8 cellular contexts compared by ENCODE assay signal in genomic region chr12:53049582-53050318, GRCh38. TPM values are rescaled to one million over a fixed set of nuclear protein-coding genes. Genes with fewer than 3 reads are reported as not detected.
A peak's percentile ranks its signal among the peaks of the same experiment; 100 is the strongest.
DNase-seq lines count a peak whose midpoint lies in the region; ATAC-seq, FAIRE-seq and TF ChIP-seq lines count a peak whose summit lies in the region.

TSS of gene TNS2 (plus strand) at chr12:53050065. CDS start at chr12:53050186, 121 bp downstream.

- DNase-seq in GM12891 (ENCODE audit: insufficient read length, low spot score) (peak; percentile 6), RWPE1 (ENCODE audit: low spot score) (peak; percentile 66), epithelial cell of prostate (ENCODE audit: low read depth, low spot score) (no peak), mucosa of gallbladder (ENCODE audit: low spot score) (peak; percentile 53), uterus (peak; percentile 81 to 87)
- DNase-seq in stimulated activated CD4-positive, alpha-beta T cell treated with anti-CD3 and anti-CD28 coated beads, Interleukin-1b, Interleukin-23, amount 100 ng/mL, for 48 hours = no peak

- H3K27ac ChIP-seq in RWPE1 = peak within 1 kb of the TSS; percentile 99
- H3K27ac ChIP-seq in epithelial cell of prostate = peak within 1 kb of the TSS; percentile 88
- peak within 1 kb of the TSS; percentile 99 for H3K27ac ChIP-seq in uterus

- H3K4me1 ChIP-seq in uterus = peaks cover 0 to 23% of the 10 kb centered on the region in 2 donors

- H3K36me3 ChIP-seq in uterus = no peaks in the 10 kb centered on the region

- no peak for TF ChIP-seq CTCF in RWPE1 (conservative IDR thresholded peaks at IDR 0.05; ENCODE audit: low read depth)
- peak in 1 of 4 experiments; percentile 8 for TF ChIP-seq CTCF in uterus (IDR thresholded peaks at IDR 0.05)

- no peaks in the 10 kb centered on the region for H3K27me3 ChIP-seq in uterus

- ATAC-seq in GM19452 (IDR thresholded peaks at IDR 0.05; ENCODE audit: unreplicated experiment) (no peak), HG02763 (IDR thresholded peaks at IDR 0.05; ENCODE audit: unreplicated experiment) (no peak)

- H3K4me3 ChIP-seq in uterus = peak within 1 kb of the TSS; percentile 59 to 76

- POLR2A ChIA-PET in RWPE1 (lab: Yijun Ruan, JAX; ENCODE audit: low non-redundant PET) = no interaction called here

- intact Hi-C loops in uterus (cut with DNase I; ENCODE audit: low total_unique reads) = no loop called here

- TF ChIP-seq POLR2A in GM12891 (IDR thresholded peaks at IDR 0.05; ENCODE audit: low read depth, low read length) (no peak), uterus (IDR thresholded peaks at IDR 0.05) (peak; percentile 60 to 73)

- CTCF ChIA-PET in RWPE1 (lab: Yijun Ruan, JAX) = interaction anchor here (1.5 to 1.7 kb wide), 2 partner anchors 11 to 16 kb away, joined by 3 to 7 read pairs; no protein-coding TSS in a partner anchor

- FAIRE-seq in GM12891 (lab: Jason Lieb, UNC) = no peak

- H3K9me3 ChIP-seq in uterus = no peaks in the 10 kb centered on the region

TF ChIP-seq in GM12891, 5 proteins besides CTCF, POLR2A, EP300 and RAD21:
- TF ChIP-seq PAX5 (IDR thresholded peaks at IDR 0.05; ENCODE audit: insufficient read depth, low read length, severe bottlenecking) (no peak), POLR2AphosphoS5 (IDR thresholded peaks at IDR 0.05; ENCODE audit: low read depth, low read length) (no peak), POU2F2 (IDR thresholded peaks at IDR 0.05; ENCODE audit: low read depth, low read length) (no peak), SPI1 (IDR thresholded peaks at IDR 0.05; ENCODE audit: low read depth, low read length) (no peak), TAF1 (IDR thresholded peaks at IDR 0.05; ENCODE audit: low read depth, low read length) (no peak)

RNA-seq across cellular contexts. Expression of gene TNS2, which starts in this region (rescaled TPM):
- 0.32 TPM for polyA plus RNA-seq in GM12891 (2012; ENCODE audit: low read depth, missing spikeins)
- total RNA-seq in mucosa of gallbladder (124 TPM), uterus (100 to 1,000 TPM in 2 of 4 donors, 10 to 100 TPM in 2; 64.0 to 394 (median 112) TPM)

Comparison
In these comparisons a context has a peak if more than half of its experiments do, and no peak if none do; other contexts are left out.
1. DNase-seq: peak in GM12891 (single experiment), RWPE1 (single experiment), mucosa of gallbladder (single experiment) and uterus (2 of 2); none in epithelial cell of prostate (single experiment) and stimulated activated CD4-positive, alpha-beta T cell treated with anti-CD3 and anti-CD28 coated beads, Interleukin-1b, Interleukin-23, amount 100 ng/mL, for 48 hours (single experiment).
2. Peak in every context shown above with its lines, with median percentiles within 50 percentile points of each other: H3K27ac ChIP-seq.